In genomic region chr3:176661432-176661964, GRCh38 we compare ENCODE assay signal across 1 cellular context.
TF ChIP-seq lines count a peak whose summit lies in the region.

No MANE protein-coding gene starts in this region.

TF ChIP-seq in K562, 482 proteins besides CTCF, POLR2A, EP300 and RAD21 (continued from another document and continues in another):
- TF ChIP-seq, protein P1, sequence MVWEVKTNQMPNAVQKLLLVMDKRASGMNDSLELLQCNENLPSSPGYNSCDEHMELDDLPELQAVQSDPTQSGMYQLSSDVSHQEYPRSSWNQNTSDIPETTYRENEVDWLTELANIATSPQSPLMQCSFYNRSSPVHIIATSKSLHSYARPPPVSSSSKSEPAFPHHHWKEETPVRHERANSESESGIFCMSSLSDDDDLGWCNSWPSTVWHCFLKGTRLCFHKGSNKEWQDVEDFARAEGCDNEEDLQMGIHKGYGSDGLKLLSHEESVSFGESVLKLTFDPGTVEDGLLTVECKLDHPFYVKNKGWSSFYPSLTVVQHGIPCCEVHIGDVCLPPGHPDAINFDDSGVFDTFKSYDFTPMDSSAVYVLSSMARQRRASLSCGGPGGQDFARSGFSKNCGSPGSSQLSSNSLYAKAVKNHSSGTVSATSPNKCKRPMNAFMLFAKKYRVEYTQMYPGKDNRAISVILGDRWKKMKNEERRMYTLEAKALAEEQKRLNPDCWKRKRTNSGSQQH (CRISPR knock-in tag; IDR thresholded peaks at IDR 0.05): no peak
- TF ChIP-seq SMARCA5 (IDR thresholded peaks at IDR 0.05): no peak
- TF ChIP-seq DACH1 (IDR thresholded peaks at IDR 0.05; ENCODE audit: partially characterized antibody): peak; percentile 17
- TF ChIP-seq MYBL2 (IDR thresholded peaks at IDR 0.05; ENCODE audit: low read depth): peak; percentile 80
- no peak for TF ChIP-seq MYBL2 (CRISPR knock-in tag; IDR thresholded peaks at IDR 0.05; ENCODE audit: borderline replicate concordance)
- no peak for TF ChIP-seq BRF1 (IDR thresholded peaks at IDR 0.05; ENCODE audit: borderline replicate concordance, extremely low read depth, insufficient read length)
- no peak for TF ChIP-seq GTF3C2 (IDR thresholded peaks at IDR 0.05; ENCODE audit: borderline replicate concordance, extremely low read depth, insufficient read length)
- TF ChIP-seq RHOXF2B (CRISPR knock-in tag; conservative IDR thresholded peaks at IDR 0.05): no peak
- TF ChIP-seq KLF6 (CRISPR knock-in tag; IDR thresholded peaks at IDR 0.05; ENCODE audit: borderline replicate concordance): no peak
- TF ChIP-seq NFIC (IDR thresholded peaks at IDR 0.05): peak; percentile 79
- no peak for TF ChIP-seq SREBF1 (IDR thresholded peaks at IDR 0.05; ENCODE audit: borderline replicate concordance, low read depth, low read length)
- no peak for TF ChIP-seq KLF10 (CRISPR knock-in tag; IDR thresholded peaks at IDR 0.05)
- TF ChIP-seq, protein P2, sequence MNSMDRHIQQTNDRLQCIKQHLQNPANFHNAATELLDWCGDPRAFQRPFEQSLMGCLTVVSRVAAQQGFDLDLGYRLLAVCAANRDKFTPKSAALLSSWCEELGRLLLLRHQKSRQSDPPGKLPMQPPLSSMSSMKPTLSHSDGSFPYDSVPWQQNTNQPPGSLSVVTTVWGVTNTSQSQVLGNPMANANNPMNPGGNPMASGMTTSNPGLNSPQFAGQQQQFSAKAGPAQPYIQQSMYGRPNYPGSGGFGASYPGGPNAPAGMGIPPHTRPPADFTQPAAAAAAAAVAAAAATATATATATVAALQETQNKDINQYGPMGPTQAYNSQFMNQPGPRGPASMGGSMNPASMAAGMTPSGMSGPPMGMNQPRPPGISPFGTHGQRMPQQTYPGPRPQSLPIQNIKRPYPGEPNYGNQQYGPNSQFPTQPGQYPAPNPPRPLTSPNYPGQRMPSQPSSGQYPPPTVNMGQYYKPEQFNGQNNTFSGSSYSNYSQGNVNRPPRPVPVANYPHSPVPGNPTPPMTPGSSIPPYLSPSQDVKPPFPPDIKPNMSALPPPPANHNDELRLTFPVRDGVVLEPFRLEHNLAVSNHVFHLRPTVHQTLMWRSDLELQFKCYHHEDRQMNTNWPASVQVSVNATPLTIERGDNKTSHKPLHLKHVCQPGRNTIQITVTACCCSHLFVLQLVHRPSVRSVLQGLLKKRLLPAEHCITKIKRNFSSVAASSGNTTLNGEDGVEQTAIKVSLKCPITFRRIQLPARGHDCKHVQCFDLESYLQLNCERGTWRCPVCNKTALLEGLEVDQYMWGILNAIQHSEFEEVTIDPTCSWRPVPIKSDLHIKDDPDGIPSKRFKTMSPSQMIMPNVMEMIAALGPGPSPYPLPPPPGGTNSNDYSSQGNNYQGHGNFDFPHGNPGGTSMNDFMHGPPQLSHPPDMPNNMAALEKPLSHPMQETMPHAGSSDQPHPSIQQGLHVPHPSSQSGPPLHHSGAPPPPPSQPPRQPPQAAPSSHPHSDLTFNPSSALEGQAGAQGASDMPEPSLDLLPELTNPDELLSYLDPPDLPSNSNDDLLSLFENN (IDR thresholded peaks at IDR 0.05; ENCODE audit: low read depth in 2 of 2, low read length in 2 of 2): peak in 1 of 2 experiments; percentile 94; a peak in 2 of 4 replicates
- TF ChIP-seq MXI1 (IDR thresholded peaks at IDR 0.05; ENCODE audit: low read depth, low read length): peak; percentile 90; the same call in 1 of the 2 replicates
- TF ChIP-seq, protein P3, sequence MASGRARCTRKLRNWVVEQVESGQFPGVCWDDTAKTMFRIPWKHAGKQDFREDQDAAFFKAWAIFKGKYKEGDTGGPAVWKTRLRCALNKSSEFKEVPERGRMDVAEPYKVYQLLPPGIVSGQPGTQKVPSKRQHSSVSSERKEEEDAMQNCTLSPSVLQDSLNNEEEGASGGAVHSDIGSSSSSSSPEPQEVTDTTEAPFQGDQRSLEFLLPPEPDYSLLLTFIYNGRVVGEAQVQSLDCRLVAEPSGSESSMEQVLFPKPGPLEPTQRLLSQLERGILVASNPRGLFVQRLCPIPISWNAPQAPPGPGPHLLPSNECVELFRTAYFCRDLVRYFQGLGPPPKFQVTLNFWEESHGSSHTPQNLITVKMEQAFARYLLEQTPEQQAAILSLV (tag; IDR thresholded peaks at IDR 0.05): no peak
- TF ChIP-seq RBM34 (IDR thresholded peaks at IDR 0.05; ENCODE audit: borderline replicate concordance, insufficient read depth, low read length): no peak
- TF ChIP-seq, protein P4, sequence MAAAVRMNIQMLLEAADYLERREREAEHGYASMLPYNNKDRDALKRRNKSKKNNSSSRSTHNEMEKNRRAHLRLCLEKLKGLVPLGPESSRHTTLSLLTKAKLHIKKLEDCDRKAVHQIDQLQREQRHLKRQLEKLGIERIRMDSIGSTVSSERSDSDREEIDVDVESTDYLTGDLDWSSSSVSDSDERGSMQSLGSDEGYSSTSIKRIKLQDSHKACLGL (CRISPR knock-in tag; IDR thresholded peaks at IDR 0.05; ENCODE audit: borderline replicate concordance, poor library complexity, severe bottlenecking): no peak
- TF ChIP-seq, protein P5, sequence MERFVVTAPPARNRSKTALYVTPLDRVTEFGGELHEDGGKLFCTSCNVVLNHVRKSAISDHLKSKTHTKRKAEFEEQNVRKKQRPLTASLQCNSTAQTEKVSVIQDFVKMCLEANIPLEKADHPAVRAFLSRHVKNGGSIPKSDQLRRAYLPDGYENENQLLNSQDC (CRISPR knock-in tag; IDR thresholded peaks at IDR 0.05): no peak
- TF ChIP-seq CREB1 (IDR thresholded peaks at IDR 0.05): peak; percentile 40; the same call in 1 of the 2 replicates
- no peak for TF ChIP-seq CREB1 (CRISPR knock-in tag; IDR thresholded peaks at IDR 0.05)
- peak; percentile 54; the same call in 1 of the 2 replicates for TF ChIP-seq JUN (IDR thresholded peaks at IDR 0.05; ENCODE audit: borderline replicate concordance, low read depth, low read length)
- TF ChIP-seq JUN (CRISPR knock-in tag; IDR thresholded peaks at IDR 0.05; ENCODE audit: borderline replicate concordance): no peak
- TF ChIP-seq, protein P6, sequence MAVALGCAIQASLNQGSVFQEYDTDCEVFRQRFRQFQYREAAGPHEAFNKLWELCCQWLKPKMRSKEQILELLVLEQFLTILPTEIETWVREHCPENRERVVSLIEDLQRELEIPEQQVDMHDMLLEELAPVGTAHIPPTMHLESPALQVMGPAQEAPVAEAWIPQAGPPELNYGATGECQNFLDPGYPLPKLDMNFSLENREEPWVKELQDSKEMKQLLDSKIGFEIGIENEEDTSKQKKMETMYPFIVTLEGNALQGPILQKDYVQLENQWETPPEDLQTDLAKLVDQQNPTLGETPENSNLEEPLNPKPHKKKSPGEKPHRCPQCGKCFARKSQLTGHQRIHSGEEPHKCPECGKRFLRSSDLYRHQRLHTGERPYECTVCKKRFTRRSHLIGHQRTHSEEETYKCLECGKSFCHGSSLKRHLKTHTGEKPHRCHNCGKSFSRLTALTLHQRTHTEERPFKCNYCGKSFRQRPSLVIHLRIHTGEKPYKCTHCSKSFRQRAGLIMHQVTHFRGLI (CRISPR knock-in tag; IDR thresholded peaks at IDR 0.05): no peak
- TF ChIP-seq TBP (optimal IDR thresholded peaks at IDR 0.05; ENCODE audit: low read depth, low read length): no peak
- no peak for TF ChIP-seq MECOM (CRISPR knock-in tag; IDR thresholded peaks at IDR 0.05)
- no peak for TF ChIP-seq E2F6 (IDR thresholded peaks at IDR 0.05; ENCODE audit: borderline replicate concordance in 1 of 2, extremely low read depth in 1 of 2, insufficient read depth in 1 of 2, insufficient read length in 1 of 2, low read depth in 1 of 2, low read length in 1 of 2, poor library complexity in 1 of 2, severe bottlenecking in 1 of 2)
- TF ChIP-seq TOE1 (IDR thresholded peaks at IDR 0.05; ENCODE audit: borderline replicate concordance): peak; percentile 86
- TF ChIP-seq TOE1 (CRISPR knock-in tag; IDR thresholded peaks at IDR 0.05; ENCODE audit: borderline replicate concordance, low read depth): no peak
- TF ChIP-seq ZBTB11 (CRISPR knock-in tag; IDR thresholded peaks at IDR 0.05): peak in 1 of 3 experiments; percentile 76; a peak in 2 of 6 replicates
- peak; percentile 32; the same call in 1 of the 2 replicates for TF ChIP-seq ZBTB9 (CRISPR knock-in tag; IDR thresholded peaks at IDR 0.05)
